ENCODE assay signal across 21 cellular contexts in genomic region chr16:55041540-55042234, GRCh38.
A peak's percentile ranks its signal among the peaks of the same experiment; 100 is the strongest.
DNase-seq lines count a peak whose midpoint lies in the region; ATAC-seq and TF ChIP-seq lines count a peak whose summit lies in the region.
"Had no signal": no experiment of that assay in that cellular context is flagged by ENCODE, and none has a peak within 500 bp of the region (broad histone marks: within the 10 kb centered on the region; RNA-seq: fewer than 3 reads in every experiment).

No MANE protein-coding gene starts in this region.

- no peaks in the 10 kb centered on the region for H3K36me3 ChIP-seq in right atrium auricular region
- H3K36me3 ChIP-seq: BE2C had no signal

- TF ChIP-seq CTCF in right atrium auricular region (IDR thresholded peaks at IDR 0.05), result no peak

- no peaks in the 10 kb centered on the region for H3K27me3 ChIP-seq in right atrium auricular region
- H3K27me3 ChIP-seq: BE2C had no signal

- peak; percentile 36 for DNase-seq in right atrium auricular region (ENCODE audit: low spot score)
- no peak for DNase-seq in left ventricle myocardium superior
- peak; percentile 15 for DNase-seq in ecto neural progenitor cell (ENCODE audit: low spot score)
- peak; percentile 8 for DNase-seq in ureter (ENCODE audit: low spot score)
- DNase-seq in SKM-1 treated with dmso at 0.1 percent for 144 hours (lab: John Stamatoyannopoulos, UW; ENCODE audit: unreplicated experiment), result no peak
- no peak for DNase-seq in stimulated activated naive CD8-positive, alpha-beta T cell treated with anti-CD3 and anti-CD28 coated beads, Interleukin-15, Interleukin-2, amounts not matched to agents 100 U/mL and 50 U/mL, for 24 hours
- DNase-seq: ACHN; BE2C; C1 segment of cervical spinal cord; CD4-positive, CD25-positive, alpha-beta regulatory T cell; CD8-positive, alpha-beta memory T cell; COR-L47; DMS 273 treated with DMSO at 0.1 percent for 48 hours; DMS53; DND-41; EL; GOT3; H7; HFFc6 had no signal

- intact Hi-C loops in left ventricle myocardium superior (cut with micrococcal nuclease), result no loop called here

- no peaks in the 10 kb centered on the region for H3K9me3 ChIP-seq in right atrium auricular region
- H3K9me3 ChIP-seq: BE2C had no signal

- no peak for ATAC-seq in left ventricle myocardium superior
- ATAC-seq in stimulated activated naive CD8-positive, alpha-beta T cell treated with anti-CD3 and anti-CD28 coated beads, Interleukin-15, Interleukin-2, amounts not matched to agents 100 U/mL and 50 U/mL, for 24 hours, result no peak
- ATAC-seq: GM12878, HCT116 had no signal

- H3K27ac ChIP-seq in right atrium auricular region, result no peak overlapping the region

- no peak overlapping the region for H3K4me3 ChIP-seq in right atrium auricular region
- H3K4me3 ChIP-seq: GM12878 had no signal

- H3K4me1 ChIP-seq in right atrium auricular region, result no peaks in the 10 kb centered on the region
- H3K4me1 ChIP-seq: BE2C had no signal

Comparison
In these comparisons a context has a peak if more than half of its experiments do, and no peak if none do; other contexts are left out.
1. DNase-seq: peak in right atrium auricular region (single experiment), ecto neural progenitor cell (single experiment) and ureter (single experiment); none in left ventricle myocardium superior (single experiment), SKM-1 treated with dmso at 0.1 percent for 144 hours (single experiment) and stimulated activated naive CD8-positive, alpha-beta T cell treated with anti-CD3 and anti-CD28 coated beads, Interleukin-15, Interleukin-2, amounts not matched to agents 100 U/mL and 50 U/mL, for 24 hours (single experiment).